ENCODE assay signal across 15 cellular contexts in the genomic region with DNA sequence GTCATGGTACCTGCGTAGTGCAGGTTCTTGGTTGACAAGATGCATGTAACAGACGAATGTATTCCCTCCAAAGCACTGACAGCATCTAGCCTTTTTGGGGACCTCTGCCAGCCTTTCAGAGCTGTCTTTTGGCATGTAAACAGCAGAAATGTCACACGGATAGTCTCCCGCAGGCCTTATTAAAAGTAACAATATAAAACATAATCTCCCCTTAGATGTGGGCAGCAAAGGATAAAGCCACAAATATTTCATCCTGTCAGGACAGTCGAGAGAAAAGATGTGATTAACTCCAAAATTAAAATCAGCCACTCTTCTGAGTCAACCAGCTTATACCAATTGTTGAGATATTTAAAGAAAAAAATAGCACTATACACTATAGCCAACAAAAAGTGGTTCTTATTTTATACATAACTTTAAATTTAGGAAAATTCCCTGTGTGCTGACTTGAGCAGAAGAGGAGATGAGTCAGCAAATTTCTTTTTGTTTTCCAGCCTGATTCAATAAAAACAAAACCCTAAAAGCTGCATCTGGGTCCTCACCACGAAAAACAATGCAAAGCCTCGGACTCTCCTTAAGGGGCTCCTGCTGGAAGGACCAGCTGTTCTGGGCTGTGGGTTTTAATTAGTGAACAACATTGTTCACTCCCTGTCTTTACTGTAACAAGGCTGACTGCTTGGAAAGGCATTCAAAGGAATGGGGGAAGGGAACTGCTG.
DNase-seq lines count a peak whose midpoint lies in the region; ATAC-seq, FAIRE-seq and TF ChIP-seq lines count a peak whose summit lies in the region.
"Had no signal": no experiment of that assay in that cellular context is flagged by ENCODE, and none has a peak within 500 bp of the region (broad histone marks: within the 10 kb centered on the region; RNA-seq: fewer than 3 reads in every experiment).

No MANE protein-coding gene starts in this region.

- H3K9me3 ChIP-seq in Panc1 (ENCODE audit: control insufficient read depth, insufficient read depth, low read depth, low read length) = peaks cover 7% of the 10 kb centered on the region; the same call in 1 of the 2 replicates
- H3K9me3 ChIP-seq in body of pancreas = no peaks in the 10 kb centered on the region

- H3K36me3 ChIP-seq in Panc1 (ENCODE audit: control insufficient read depth, insufficient read depth, low read length) = no peaks in the 10 kb centered on the region
- no peaks in the 10 kb centered on the region for H3K36me3 ChIP-seq in body of pancreas (replicated peaks in 1 of 2; ENCODE audit: insufficient read depth in 1 of 2, low read depth in 2 of 2)

- peaks cover 25% of the 10 kb centered on the region for H3K36me3 Mint-ChIP-seq in neural crest cell (ENCODE audit: low read depth)
- no peaks in the 10 kb centered on the region for H3K36me3 Mint-ChIP-seq in activated CD4-positive, alpha-beta memory T cell treated with anti-CD3 and anti-CD28 coated beads for 36 hours

- CTCF ChIA-PET in Panc1 (lab: Charles Lee) = no interaction called here
- CTCF ChIA-PET in activated CD4-positive, alpha-beta memory T cell treated with anti-CD3 and anti-CD28 coated beads for 36 hours (lab: Charles Lee) = no interaction called here

- no peak for TF ChIP-seq CTCF in Panc1 (IDR thresholded peaks at IDR 0.05)
- TF ChIP-seq CTCF in neural crest cell (conservative IDR thresholded peaks at IDR 0.05) = no peak
- no peak for TF ChIP-seq CTCF in body of pancreas (IDR thresholded peaks at IDR 0.05)

- ATAC-seq in Panc1 = no peak
- ATAC-seq in body of pancreas = no peak
- ATAC-seq: activated T-cell treated with anti-CD3 and anti-CD28 coated beads, Interleukin-2, amount 50 U/mL, for 4 hours had no signal

- no TSS peak for BruUV-seq in Panc1 (replicated peaks; lab: Mats Ljungman, UMichigan)

- H3K27me3 ChIP-seq in Panc1 (ENCODE audit: control insufficient read depth, insufficient read depth, low read length) = no peaks in the 10 kb centered on the region
- H3K27me3 ChIP-seq in body of pancreas = no peaks in the 10 kb centered on the region

- H3K4me1 ChIP-seq in Panc1 (ENCODE audit: control insufficient read depth, insufficient read depth, low read length) (no peaks in the 10 kb centered on the region), body of pancreas (no peaks in the 10 kb centered on the region)

- FAIRE-seq in endometrium (lab: Jason Lieb, UNC) = peak; percentile 95
- no peak for FAIRE-seq in GM19239 (lab: Jason Lieb, UNC)
- FAIRE-seq: GM18507 had no signal

- no peaks in the 10 kb centered on the region for H3K27me3 Mint-ChIP-seq in neural crest cell (ENCODE audit: low read depth)
- no peaks in the 10 kb centered on the region for H3K27me3 Mint-ChIP-seq in activated CD4-positive, alpha-beta memory T cell treated with anti-CD3 and anti-CD28 coated beads for 36 hours

- peak; percentile 82 for DNase-seq in EH (ENCODE audit: low read depth)
- DNase-seq in Panc1 (ENCODE audit: low read depth, low spot score) = no peak
- no peak for DNase-seq in neural crest cell (ENCODE audit: low read depth, low spot score)
- DNase-seq in activated CD4-positive, alpha-beta memory T cell treated with anti-CD3 and anti-CD28 coated beads for 36 hours = no peak
- no peak for DNase-seq in NK-92 treated with Interleukin-12 subunit alpha and Interleukin-12 subunit beta, amount 100 ng/mL, for 24 hours (lab: John Stamatoyannopoulos, UW)
- no peak for DNase-seq in body of pancreas
- no peak for DNase-seq in GM19239 (ENCODE audit: insufficient read length, low spot score)
- DNase-seq: activated T-cell treated with anti-CD3 and anti-CD28 coated beads, Interleukin-2, amount 50 U/mL, for 4 hours; NCI-H1048; nephron progenitor cell; stimulated activated CD4-positive, alpha-beta T cell treated with anti-CD3 and anti-CD28 coated beads, Interleukin-4, amount 100 ng/mL, for 1 hour; substantia nigra had no signal

- no peak for TF ChIP-seq POLR2A in body of pancreas (IDR thresholded peaks at IDR 0.05)

- intact Hi-C loops in Panc1 (cut with micrococcal nuclease; ENCODE audit: unreplicated experiment) = no loop called here
- intact Hi-C loops in activated CD4-positive, alpha-beta memory T cell treated with anti-CD3 and anti-CD28 coated beads for 36 hours (cut with micrococcal nuclease) = no loop called here
- intact Hi-C loops in body of pancreas (cut with DNase I) = no loop called here

- 50 to 52% methylated on average over 7 of the region's 7 CpGs for WGBS in body of pancreas, 2 donors

- in situ Hi-C loops in Panc1 (cut with HindIII; ENCODE audit: low pct_unique_long_range_greater_than_20kb, low sequenced_read_pairs) = no loop called here

- H3K27ac Mint-ChIP-seq in neural crest cell (ENCODE audit: unreplicated experiment) = peak overlapping the region; percentile 91
- H3K27ac Mint-ChIP-seq in activated CD4-positive, alpha-beta memory T cell treated with anti-CD3 and anti-CD28 coated beads for 36 hours = no peak overlapping the region

- peaks cover 4% of the 10 kb centered on the region for H3K4me1 Mint-ChIP-seq in neural crest cell
- H3K4me1 Mint-ChIP-seq in activated CD4-positive, alpha-beta memory T cell treated with anti-CD3 and anti-CD28 coated beads for 36 hours (ENCODE audit: low read depth) = no peaks in the 10 kb centered on the region
- H3K4me1 Mint-ChIP-seq: nephron progenitor cell had no signal

- H3K27ac ChIP-seq in Panc1 (ENCODE audit: low read length) = 0 out of 2 replicates have a peak overlapping the region, but pooled peaks have one; percentile 2
- H3K27ac ChIP-seq in body of pancreas = no peak overlapping the region
- H3K27ac ChIP-seq: coronary artery had no signal

- POLR2A ChIA-PET in Panc1 (lab: Charles Lee) = no interaction called here
- POLR2A ChIA-PET in activated CD4-positive, alpha-beta memory T cell treated with anti-CD3 and anti-CD28 coated beads for 36 hours (lab: Charles Lee) = no interaction called here

- no peak overlapping the region for H3K4me3 Mint-ChIP-seq in neural crest cell
- no peak overlapping the region for H3K4me3 Mint-ChIP-seq in activated CD4-positive, alpha-beta memory T cell treated with anti-CD3 and anti-CD28 coated beads for 36 hours
- H3K4me3 Mint-ChIP-seq: activated T-cell treated with anti-CD3 and anti-CD28 coated beads, Interleukin-2, amount 50 U/mL, for 4 hours; nephron progenitor cell had no signal

- H3K4me3 ChIP-seq in Panc1 (ENCODE audit: low read depth in 2 of 2, low read length in 2 of 2) = no peak overlapping the region
- H3K4me3 ChIP-seq in body of pancreas = no peak overlapping the region
- H3K4me3 ChIP-seq: coronary artery had no signal

- peaks cover 13% of the 10 kb centered on the region for H3K9me3 Mint-ChIP-seq in neural crest cell
- H3K9me3 Mint-ChIP-seq in activated CD4-positive, alpha-beta memory T cell treated with anti-CD3 and anti-CD28 coated beads for 36 hours = peaks cover 5% of the 10 kb centered on the region
